8 cellular contexts compared by ENCODE assay signal in the genomic region with DNA sequence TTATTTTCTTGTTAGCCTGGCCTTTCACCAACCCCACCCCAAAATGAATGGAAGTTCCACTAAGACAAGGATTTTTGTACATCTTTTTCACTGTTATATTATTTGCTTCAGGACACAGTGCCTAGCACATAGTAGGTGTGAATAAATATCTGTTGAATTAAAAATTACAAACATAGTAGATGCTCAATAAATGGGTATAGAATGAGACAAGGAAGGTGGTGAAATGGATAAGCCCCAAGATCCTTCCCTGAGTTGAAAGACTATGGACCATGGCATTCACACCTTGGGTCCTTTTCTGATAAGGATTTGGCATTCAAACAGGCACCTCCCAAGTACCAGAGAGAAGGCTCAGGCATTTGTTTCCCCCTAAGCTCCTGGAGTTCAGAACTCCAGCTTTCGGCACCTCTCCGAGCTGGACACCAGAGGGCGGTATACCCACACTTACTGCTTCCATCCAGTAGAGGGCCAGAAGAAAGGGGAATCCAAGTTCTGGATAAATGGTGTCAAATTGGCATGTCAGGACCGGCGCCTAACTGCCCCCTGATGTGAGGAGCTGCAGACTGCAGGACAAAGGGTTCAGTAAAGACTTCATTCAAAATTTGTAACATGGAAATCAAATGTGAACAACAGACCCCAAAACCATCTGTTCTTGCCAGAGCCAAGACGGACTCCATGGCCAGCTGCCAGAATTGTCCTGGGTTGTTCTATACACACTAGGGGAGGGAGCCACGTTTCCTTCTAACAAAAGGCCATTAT.
A peak's percentile ranks its signal among the peaks of the same experiment; 100 is the strongest.
DNase-seq lines count a peak whose midpoint lies in the region; ATAC-seq and TF ChIP-seq lines count a peak whose summit lies in the region.

No MANE protein-coding gene starts in this region.

- H3K4me1 ChIP-seq in muscle layer of duodenum (ENCODE audit: control insufficient read depth in 1 of 2, insufficient read depth in 2 of 2, low read length in 2 of 2) = peaks cover 0 to 5% of the 10 kb centered on the region in 2 donors

- TF ChIP-seq CTCF in AG10803 (conservative IDR thresholded peaks at IDR 0.05; ENCODE audit: low read length) (peak; percentile 100), epithelial cell of esophagus (IDR thresholded peaks at IDR 0.05; ENCODE audit: insufficient read depth, low read depth, low read length, missing control alignments) (peak; percentile 97)

- no peaks in the 10 kb centered on the region for H3K9me3 ChIP-seq in muscle layer of duodenum (ENCODE audit: control insufficient read depth in 1 of 2, low read length in 2 of 2)

- peak; percentile 75 for ATAC-seq in GM18873 (IDR thresholded peaks at IDR 0.05; ENCODE audit: low FRiP score, unreplicated experiment)
- ATAC-seq in HG03520 (IDR thresholded peaks at IDR 0.05; ENCODE audit: unreplicated experiment) = peak; percentile 85

- peak overlapping the region; percentile 24; the same call in 1 of the 2 replicates for H3K4me3 ChIP-seq in AG10803 (ENCODE audit: low read length)
- H3K4me3 ChIP-seq in epithelial cell of esophagus (ENCODE audit: low read length) = no peak overlapping the region
- H3K4me3 ChIP-seq in muscle layer of duodenum (ENCODE audit: low read depth in 1 of 2, low read length in 2 of 2) = peak overlapping the region; percentile 38 to 50

- peak; percentile 55 for DNase-seq in AG10803 (ENCODE audit: low read depth)
- DNase-seq in NCI-H82 (lab: John Stamatoyannopoulos, UW) = peak; percentile 85
- DNase-seq in activated CD8-positive, alpha-beta memory T cell treated with anti-CD3 and anti-CD28 coated beads, Interleukin-2, amount 50 U/mL, for 1 hour (ENCODE audit: extremely low read depth) = peak; percentile 27
- DNase-seq in epithelial cell of esophagus (ENCODE audit: low read depth) = peak; percentile 68
- DNase-seq in stimulated activated CD8-positive, alpha-beta memory T cell treated with anti-CD3 and anti-CD28 coated beads, Interleukin-7, amount 100 ng/mL, for 4 hours (ENCODE audit: low read depth in 2 of 2) = peak; percentile 8 to 20

- no peaks in the 10 kb centered on the region for H3K27me3 ChIP-seq in muscle layer of duodenum (ENCODE audit: low read depth, low read length)

- H3K36me3 ChIP-seq in muscle layer of duodenum (ENCODE audit: control insufficient read depth in 1 of 2, insufficient read depth in 2 of 2, low read length in 2 of 2) = no peaks in the 10 kb centered on the region

- H3K27ac ChIP-seq in muscle layer of duodenum (ENCODE audit: low read length) = no peak overlapping the region

Comparison
In these comparisons a context has a peak if more than half of its experiments do, and no peak if none do; other contexts are left out.
1. DNase-seq: peak in every context shown above with its lines; median percentile 85 in NCI-H82; 68 in epithelial cell of esophagus; 55 in AG10803; 27 in activated CD8-positive, alpha-beta memory T cell treated with anti-CD3 and anti-CD28 coated beads, Interleukin-2, amount 50 U/mL, for 1 hour; 14 in stimulated activated CD8-positive, alpha-beta memory T cell treated with anti-CD3 and anti-CD28 coated beads, Interleukin-7, amount 100 ng/mL, for 4 hours.